9 cellular contexts compared by ENCODE assay signal in genomic region chr1:203402609-203403337, GRCh38. TPM values are rescaled to one million over a fixed set of nuclear protein-coding genes. Genes with fewer than 3 reads are reported as not detected.
DNase-seq lines count a peak whose midpoint lies in the region; ATAC-seq and TF ChIP-seq lines count a peak whose summit lies in the region.
"Had no signal": no experiment of that assay in that cellular context is flagged by ENCODE, and none has a peak within 500 bp of the region (broad histone marks: within the 10 kb centered on the region; RNA-seq: fewer than 3 reads in every experiment).

No MANE protein-coding gene starts in this region.

- TF ChIP-seq RAD21 in IMR-90 (IDR thresholded peaks at IDR 0.05; ENCODE audit: low read length), result no peak

- peak overlapping the region; percentile 80; the same call in 2 of the 3 replicates for H2BK15ac ChIP-seq in IMR-90 (ENCODE audit: low read depth, low read length)

- no peaks in the 10 kb centered on the region for H3K36me3 ChIP-seq in IMR-90 (ENCODE audit: control insufficient read depth, insufficient read depth, low read length)
- H3K36me3 ChIP-seq in breast epithelium, result no peaks in the 10 kb centered on the region
- no peaks in the 10 kb centered on the region for H3K36me3 ChIP-seq in suprapubic skin

- peak overlapping the region; percentile 26; the same call in 1 of the 2 replicates for H3K9ac ChIP-seq in IMR-90 (ENCODE audit: low read depth, low read length)

- dilution Hi-C loops in IMR-90 (cut with HindIII; ENCODE audit: low sequenced_read_pairs, unreplicated experiment), result no loop called here

- H4K5ac ChIP-seq in IMR-90 (ENCODE audit: low read depth, low read length), result peak overlapping the region; percentile 97

- peak overlapping the region; percentile 88; the same call in 1 of the 2 replicates for H2AK5ac ChIP-seq in IMR-90 (ENCODE audit: low read depth, low read length)

- DNase-seq in IMR-90 (peak; percentile 98), breast epithelium (ENCODE audit: low spot score in 2 of 2) (no peak), kidney glomerular epithelial cell (lab: John Stamatoyannopoulos, UW) (peak; percentile 25), suprapubic skin (ENCODE audit: low spot score in 2 of 2) (no peak), NCI-H2196 treated with DMSO at 0.1 percent for 48 hours (lab: John Stamatoyannopoulos, UW; ENCODE audit: unreplicated experiment) (no peak)

- ATAC-seq in IMR-90 (ENCODE audit: low read depth) (peak; percentile 82), HG02852 (IDR thresholded peaks at IDR 0.05; ENCODE audit: unreplicated experiment) (no peak), HG03378 (IDR thresholded peaks at IDR 0.05; ENCODE audit: unreplicated experiment) (no peak), GM19397 (IDR thresholded peaks at IDR 0.05; ENCODE audit: unreplicated experiment) (no peak)

- H3K79me1 ChIP-seq in IMR-90 (ENCODE audit: low read depth in 1 of 2, low read length in 2 of 2), result no peaks in the 10 kb centered on the region

- H3K9me1 ChIP-seq in IMR-90 (ENCODE audit: insufficient read depth, low read length), result peaks cover 16% of the 10 kb centered on the region

- H3K27ac ChIP-seq in IMR-90 (ENCODE audit: insufficient read depth, low read length), result peak overlapping the region; percentile 97
- H3K27ac ChIP-seq in breast epithelium, result peak overlapping the region; percentile 72 to 88
- peak overlapping the region; percentile 78 for H3K27ac ChIP-seq in suprapubic skin
- H3K27ac ChIP-seq: VCaP had no signal

- no peaks in the 10 kb centered on the region for H3K9me3 ChIP-seq in IMR-90 (ENCODE audit: control insufficient read depth, insufficient read depth, low read length)
- H3K9me3 ChIP-seq in breast epithelium, result no peaks in the 10 kb centered on the region
- no peaks in the 10 kb centered on the region for H3K9me3 ChIP-seq in suprapubic skin

- H2BK120ac ChIP-seq in IMR-90 (ENCODE audit: low read depth, low read length), result peak overlapping the region; percentile 94

- no peak for TF ChIP-seq EP300 in suprapubic skin (IDR thresholded peaks at IDR 0.05)

- H3K4me2 ChIP-seq in IMR-90 (ENCODE audit: low read depth, low read length), result peak overlapping the region; percentile 77

- intact Hi-C loops in IMR-90 (cut with micrococcal nuclease), result loop anchor here (5.0 kb wide), 1 partner anchor 75 kb away; the partner anchor contains the start of gene PRELP
- intact Hi-C loops in breast epithelium (cut with DNase I; ENCODE audit: low total_unique reads), result no loop called here

- peak overlapping the region; percentile 33; the same call in 1 of the 2 replicates for H3K56ac ChIP-seq in IMR-90 (ENCODE audit: extremely low read depth, insufficient read depth, low read length)

- H3K4ac ChIP-seq in IMR-90 (ENCODE audit: low read depth, low read length), result peak overlapping the region; percentile 93

- no peak overlapping the region for H3K4me3 ChIP-seq in IMR-90 (ENCODE audit: insufficient read depth, low read depth, low read length)
- no peak overlapping the region for H3K4me3 ChIP-seq in breast epithelium
- H3K4me3 ChIP-seq in suprapubic skin, result no peak overlapping the region

- H2AK9ac ChIP-seq in IMR-90 (replicated peaks; ENCODE audit: low read depth, low read length, poor library complexity), result peak overlapping the region; percentile 63

- in situ Hi-C loops in IMR-90 (cut with MboI; ENCODE audit: low sequenced_read_pairs), result no loop called here

- CTCF ChIA-PET in IMR-90 (lab: Yijun Ruan, JAX), result interaction anchor here (0.5 to 1.9 kb wide), 3 partner anchors 38 to 258 kb away, joined by 3 to 4 read pairs (median 3); no protein-coding TSS in a partner anchor

- TF ChIP-seq CTCF in IMR-90 (conservative IDR thresholded peaks at IDR 0.05; ENCODE audit: low read depth, low read length) (no peak), breast epithelium (IDR thresholded peaks at IDR 0.05) (no peak), suprapubic skin (IDR thresholded peaks at IDR 0.05) (no peak)

- POLR2A ChIA-PET in IMR-90 (lab: Charles Lee; ENCODE audit: unreplicated experiment), result no interaction called here

- H3K4me1 ChIP-seq in IMR-90 (ENCODE audit: control insufficient read depth, insufficient read depth, low read length), result peaks cover 21% of the 10 kb centered on the region
- H3K4me1 ChIP-seq in breast epithelium, result no peaks in the 10 kb centered on the region
- peaks cover 39% of the 10 kb centered on the region for H3K4me1 ChIP-seq in suprapubic skin

- WGBS in IMR-90 (ENCODE audit: extremely low coverage in 2 of 2, insufficient read length in 1 of 2), 2 experiments, result no CpG with 5 or more reads among the region's 6 CpGs
- WGBS in suprapubic skin, result 36% methylated on average over 6 of the region's 6 CpGs

- H2BK20ac ChIP-seq in IMR-90 (ENCODE audit: low read depth, low read length), result peak overlapping the region; percentile 94

- no peaks in the 10 kb centered on the region for H3K27me3 ChIP-seq in IMR-90 (ENCODE audit: control insufficient read depth, insufficient read depth, low read length)
- H3K27me3 ChIP-seq in breast epithelium, result peaks cover 0 to 3% of the 10 kb centered on the region in 2 donors
- no peaks in the 10 kb centered on the region for H3K27me3 ChIP-seq in suprapubic skin

- H3K14ac ChIP-seq in IMR-90 (replicated peaks; ENCODE audit: low read depth, low read length), result peak overlapping the region; percentile 90

- peak overlapping the region; percentile 82 for H2BK5ac ChIP-seq in IMR-90 (ENCODE audit: low read depth, low read length, poor library complexity, severe bottlenecking)

- peak overlapping the region; percentile 72 for H4K91ac ChIP-seq in IMR-90 (ENCODE audit: insufficient read depth, low read depth, low read length)

- no peak for TF ChIP-seq POLR2A in IMR-90 (IDR thresholded peaks at IDR 0.05; ENCODE audit: low read depth, low read length)
- no peak for TF ChIP-seq POLR2A in breast epithelium (IDR thresholded peaks at IDR 0.05)
- TF ChIP-seq POLR2A in suprapubic skin (IDR thresholded peaks at IDR 0.05), result no peak

- H4K20me1 ChIP-seq in IMR-90 (ENCODE audit: insufficient read depth, low read length), result no peaks in the 10 kb centered on the region

- peak overlapping the region; percentile 16 for H2AFZ ChIP-seq in IMR-90 (replicated peaks; ENCODE audit: low read length, poor library complexity)

- peak overlapping the region; percentile 61; the same call in 1 of the 2 replicates for H3K23ac ChIP-seq in IMR-90 (ENCODE audit: low read depth, low read length)

- peak overlapping the region; percentile 98 for H3K18ac ChIP-seq in IMR-90 (ENCODE audit: low read depth, low read length)

- peak overlapping the region in 1 of 2 experiments; percentile 90; a peak in 3 of 4 replicates for H4K8ac ChIP-seq in IMR-90 (ENCODE audit: low read depth in 2 of 2, low read length in 2 of 2)

- no TSS peak for BruUV-seq in IMR-90 (replicated peaks; lab: Mats Ljungman, UMichigan)

TF ChIP-seq in IMR-90, 13 proteins besides CTCF, POLR2A, EP300 and RAD21:
- TF ChIP-seq RCOR1 (IDR thresholded peaks at IDR 0.05; ENCODE audit: insufficient replicate concordance, low read length), result peak; percentile 74
- no peak; the same call in 1 of the 2 replicates for TF ChIP-seq CHD1 (IDR thresholded peaks at IDR 0.05; ENCODE audit: low read depth, low read length)
- no peak for TF ChIP-seq RFX5 (IDR thresholded peaks at IDR 0.05; ENCODE audit: low read depth, low read length)
- TF ChIP-seq FOS (IDR thresholded peaks at IDR 0.05; ENCODE audit: low read depth, low read length), result peak; percentile 76
- TF ChIP-seq ELK1 (IDR thresholded peaks at IDR 0.05; ENCODE audit: borderline replicate concordance, low read depth, low read length), result no peak
- TF ChIP-seq BHLHE40 (IDR thresholded peaks at IDR 0.05; ENCODE audit: low read depth, low read length), result peak; percentile 74
- no peak for TF ChIP-seq NFE2L2 (IDR thresholded peaks at IDR 0.05; ENCODE audit: low read depth, low read length)
- TF ChIP-seq MAFK (IDR thresholded peaks at IDR 0.05; ENCODE audit: low read depth, low read length), result no peak
- peak; percentile 96 for TF ChIP-seq CEBPB (IDR thresholded peaks at IDR 0.05; ENCODE audit: low read depth, low read length)
- no peak for TF ChIP-seq SMC3 (IDR thresholded peaks at IDR 0.05; ENCODE audit: low read depth, low read length)
- TF ChIP-seq MXI1 (IDR thresholded peaks at IDR 0.05; ENCODE audit: borderline replicate concordance, low read depth, low read length), result no peak
- no peak for TF ChIP-seq MAZ (IDR thresholded peaks at IDR 0.05; ENCODE audit: borderline replicate concordance, low read depth, low read length)
- TF ChIP-seq USF2 (IDR thresholded peaks at IDR 0.05; ENCODE audit: low read depth, low read length), result peak; percentile 84

RNA-seq across cellular contexts. Expression of gene FMOD, which starts 51.9 kb away (rescaled TPM):
- total RNA-seq in IMR-90 (2012; rRNA removed), result 0.18 and 0.28 TPM in 2 replicates
- 2.4 and 2.7 TPM in 2 replicates for polyA plus RNA-seq in IMR-90 (2012; rRNA removed)
- 0.64 and 2.9 TPM in 2 replicates for polyA plus RNA-seq in IMR-90 (2012; cell fraction: cytosol; rRNA removed)
- polyA plus RNA-seq in IMR-90 (2012; cell fraction: nucleus; rRNA removed; ENCODE audit: low replicate concordance), result 1.0 and 1.8 TPM in 2 replicates
- total RNA-seq in breast epithelium, result 100 to 1,000 TPM in 1 of 3 donors, 10 to 100 TPM in 2; 79.6 to 132 (median 92.4) TPM
- total RNA-seq in suprapubic skin, result 10 to 100 TPM; 13.3 to 36.6 (median 22.9) TPM

Comparison
In these comparisons a context has a peak if more than half of its experiments do, and no peak if none do; other contexts are left out.
1. DNase-seq: peak in IMR-90 (single experiment) and kidney glomerular epithelial cell (single experiment); none in breast epithelium (0 of 2), suprapubic skin (0 of 2) and NCI-H2196 treated with DMSO at 0.1 percent for 48 hours (single experiment).
2. RNA of gene FMOD, which starts 51.9 kb away (total RNA-seq): 79.6 to 132 TPM in breast epithelium and 13.3 to 36.6 TPM in suprapubic skin; 0.18 to 0.28 TPM in IMR-90; every median in the first group is over 10 times any median in the second.
3. Peak in every context shown above with its lines, with median percentiles within 50 percentile points of each other: H3K27ac ChIP-seq.